Comparison of ENCODE assay signal across 1 cellular context in the genomic region with DNA sequence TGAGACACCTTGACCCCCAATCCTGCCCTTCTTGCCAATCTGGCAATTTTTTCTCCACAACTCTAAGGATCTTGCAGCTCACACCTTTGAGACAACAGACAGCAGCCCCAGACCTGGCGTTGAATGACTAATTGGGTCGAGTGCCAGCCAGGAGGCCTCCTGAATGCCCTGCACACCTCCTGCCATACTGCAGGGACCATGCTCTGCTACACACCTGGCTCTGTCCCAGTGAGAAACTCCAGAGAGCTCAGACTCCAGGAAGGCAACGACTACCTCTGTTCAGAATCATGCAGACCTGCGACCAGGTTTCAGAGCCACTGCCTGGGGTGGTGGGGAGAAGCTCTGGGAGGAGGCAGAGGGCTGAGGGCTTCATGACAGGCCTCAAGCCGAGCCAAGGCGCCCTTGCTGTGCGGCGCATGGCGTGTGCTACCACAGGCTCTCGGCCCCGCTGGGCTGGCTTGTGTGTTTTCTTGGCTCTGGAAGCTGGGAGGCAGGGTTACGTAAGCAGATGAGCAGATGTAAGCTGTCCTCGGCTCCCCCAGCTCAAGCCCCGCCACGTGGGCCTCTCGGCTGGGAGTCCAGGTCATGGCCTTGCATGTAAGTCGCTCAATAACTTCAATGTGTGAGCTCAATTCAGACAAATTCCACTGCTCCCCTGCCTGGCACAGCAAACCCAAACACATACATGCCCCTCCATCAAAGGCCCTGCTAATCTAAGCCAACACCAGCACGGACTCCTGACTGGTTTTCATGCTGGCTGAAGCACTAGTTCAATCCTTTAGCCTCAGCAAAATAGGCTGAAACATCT.
TF ChIP-seq lines count a peak whose summit lies in the region.

No MANE protein-coding gene starts in this region.

TF ChIP-seq in HepG2, 621 proteins besides CTCF, POLR2A, EP300 and RAD21 (continued from another document and continues in another):
- TF ChIP-seq, protein P1, sequence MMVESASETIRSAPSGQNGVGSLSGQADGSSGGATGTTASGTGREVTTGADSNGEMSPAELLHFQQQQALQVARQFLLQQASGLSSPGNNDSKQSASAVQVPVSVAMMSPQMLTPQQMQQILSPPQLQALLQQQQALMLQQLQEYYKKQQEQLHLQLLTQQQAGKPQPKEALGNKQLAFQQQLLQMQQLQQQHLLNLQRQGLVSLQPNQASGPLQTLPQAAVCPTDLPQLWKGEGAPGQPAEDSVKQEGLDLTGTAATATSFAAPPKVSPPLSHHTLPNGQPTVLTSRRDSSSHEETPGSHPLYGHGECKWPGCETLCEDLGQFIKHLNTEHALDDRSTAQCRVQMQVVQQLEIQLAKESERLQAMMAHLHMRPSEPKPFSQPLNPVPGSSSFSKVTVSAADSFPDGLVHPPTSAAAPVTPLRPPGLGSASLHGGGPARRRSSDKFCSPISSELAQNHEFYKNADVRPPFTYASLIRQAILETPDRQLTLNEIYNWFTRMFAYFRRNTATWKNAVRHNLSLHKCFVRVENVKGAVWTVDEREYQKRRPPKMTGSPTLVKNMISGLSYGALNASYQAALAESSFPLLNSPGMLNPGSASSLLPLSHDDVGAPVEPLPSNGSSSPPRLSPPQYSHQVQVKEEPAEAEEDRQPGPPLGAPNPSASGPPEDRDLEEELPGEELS (CRISPR knock-in tag; IDR thresholded peaks at IDR 0.05): peak; percentile 61; the same call in 1 of the 2 replicates
- TF ChIP-seq ZNF280B (CRISPR knock-in tag; IDR thresholded peaks at IDR 0.05; ENCODE audit: borderline replicate concordance) (0 out of 2 replicates have a peak, but pooled peaks have one; percentile 25), ZNF431 (CRISPR knock-in tag; IDR thresholded peaks at IDR 0.05; ENCODE audit: borderline replicate concordance, low read depth) (peak; percentile 95), ESRRA (CRISPR knock-in tag; IDR thresholded peaks at IDR 0.05; ENCODE audit: low read depth) (peak; percentile 85), ZNF704 (CRISPR knock-in tag; IDR thresholded peaks at IDR 0.05; ENCODE audit: borderline replicate concordance) (0 out of 2 replicates have a peak, but pooled peaks have one; percentile 69), KLF12 (CRISPR knock-in tag; IDR thresholded peaks at IDR 0.05; ENCODE audit: borderline replicate concordance) (no peak), TOPORS (CRISPR knock-in tag; IDR thresholded peaks at IDR 0.05) (no peak), ZNF644 (CRISPR knock-in tag; IDR thresholded peaks at IDR 0.05; ENCODE audit: low read depth) (peak; percentile 77), MYC (CRISPR knock-in tag; IDR thresholded peaks at IDR 0.05; ENCODE audit: borderline replicate concordance) (peak; percentile 99), MXI1 (IDR thresholded peaks at IDR 0.05; ENCODE audit: borderline replicate concordance, low read depth, low read length) (peak; percentile 94; the same call in 1 of the 3 replicates), ZNF331 (CRISPR knock-in tag; IDR thresholded peaks at IDR 0.05) (peak; percentile 99), ZNF337 (CRISPR knock-in tag; IDR thresholded peaks at IDR 0.05; ENCODE audit: borderline replicate concordance, low read depth) (peak; percentile 53; the same call in 1 of the 2 replicates), ZNF274 (CRISPR knock-in tag; IDR thresholded peaks at IDR 0.05) (no peak; the same call in 1 of the 2 replicates), ZNF891 (CRISPR knock-in tag; IDR thresholded peaks at IDR 0.05) (peak; percentile 78; the same call in 1 of the 2 replicates), ZFP1 (CRISPR knock-in tag; IDR thresholded peaks at IDR 0.05) (no peak), TOE1 (CRISPR knock-in tag; IDR thresholded peaks at IDR 0.05) (peak; percentile 82; the same call in 1 of the 2 replicates), ZNF550 (CRISPR knock-in tag; IDR thresholded peaks at IDR 0.05; ENCODE audit: borderline replicate concordance) (0 out of 2 replicates have a peak, but pooled peaks have one; percentile 31), ZNF619 (CRISPR knock-in tag; IDR thresholded peaks at IDR 0.05) (peak; percentile 79; the same call in 1 of the 2 replicates), TEAD3 (CRISPR knock-in tag; optimal IDR thresholded peaks at IDR 0.05; ENCODE audit: borderline replicate concordance) (peak; percentile 89), ZNF33B (CRISPR knock-in tag; IDR thresholded peaks at IDR 0.05) (peak; percentile 69; the same call in 1 of the 2 replicates), PATZ1 (CRISPR knock-in tag; IDR thresholded peaks at IDR 0.05) (peak; percentile 91), ATF1 (CRISPR knock-in tag; IDR thresholded peaks at IDR 0.05) (no peak; the same call in 1 of the 2 replicates), ZKSCAN5 (CRISPR knock-in tag; IDR thresholded peaks at IDR 0.05) (no peak), NFKB2 (CRISPR knock-in tag; IDR thresholded peaks at IDR 0.05; ENCODE audit: borderline replicate concordance) (peak; percentile 85; the same call in 1 of the 2 replicates), SMYD3 (CRISPR knock-in tag; IDR thresholded peaks at IDR 0.05) (no peak), ZNF496 (CRISPR knock-in tag; IDR thresholded peaks at IDR 0.05; ENCODE audit: insufficient replicate concordance) (no peak), TCF7 (IDR thresholded peaks at IDR 0.05; ENCODE audit: low read depth) (0 out of 2 replicates have a peak, but pooled peaks have one; percentile 11), ZNF775 (CRISPR knock-in tag; IDR thresholded peaks at IDR 0.05; ENCODE audit: borderline replicate concordance) (peak; percentile 60; the same call in 1 of the 2 replicates), NCOA1 (CRISPR knock-in tag; IDR thresholded peaks at IDR 0.05) (peak; percentile 58; the same call in 1 of the 2 replicates), TMF1 (CRISPR knock-in tag; IDR thresholded peaks at IDR 0.05; ENCODE audit: low read depth) (peak; percentile 78; the same call in 1 of the 2 replicates), MYNN (CRISPR knock-in tag; IDR thresholded peaks at IDR 0.05; ENCODE audit: low read depth) (no peak)
- TF ChIP-seq, protein P2, sequence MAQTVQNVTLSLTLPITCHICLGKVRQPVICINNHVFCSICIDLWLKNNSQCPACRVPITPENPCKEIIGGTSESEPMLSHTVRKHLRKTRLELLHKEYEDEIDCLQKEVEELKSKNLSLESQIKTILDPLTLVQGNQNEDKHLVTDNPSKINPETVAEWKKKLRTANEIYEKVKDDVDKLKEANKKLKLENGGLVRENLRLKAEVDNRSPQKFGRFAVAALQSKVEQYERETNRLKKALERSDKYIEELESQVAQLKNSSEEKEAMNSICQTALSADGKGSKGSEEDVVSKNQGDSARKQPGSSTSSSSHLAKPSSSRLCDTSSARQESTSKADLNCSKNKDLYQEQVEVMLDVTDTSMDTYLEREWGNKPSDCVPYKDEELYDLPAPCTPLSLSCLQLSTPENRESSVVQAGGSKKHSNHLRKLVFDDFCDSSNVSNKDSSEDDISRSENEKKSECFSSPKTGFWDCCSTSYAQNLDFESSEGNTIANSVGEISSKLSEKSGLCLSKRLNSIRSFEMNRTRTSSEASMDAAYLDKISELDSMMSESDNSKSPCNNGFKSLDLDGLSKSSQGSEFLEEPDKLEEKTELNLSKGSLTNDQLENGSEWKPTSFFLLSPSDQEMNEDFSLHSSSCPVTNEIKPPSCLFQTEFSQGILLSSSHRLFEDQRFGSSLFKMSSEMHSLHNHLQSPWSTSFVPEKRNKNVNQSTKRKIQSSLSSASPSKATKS (CRISPR knock-in tag; IDR thresholded peaks at IDR 0.05): no peak
- TF ChIP-seq, protein P3, sequence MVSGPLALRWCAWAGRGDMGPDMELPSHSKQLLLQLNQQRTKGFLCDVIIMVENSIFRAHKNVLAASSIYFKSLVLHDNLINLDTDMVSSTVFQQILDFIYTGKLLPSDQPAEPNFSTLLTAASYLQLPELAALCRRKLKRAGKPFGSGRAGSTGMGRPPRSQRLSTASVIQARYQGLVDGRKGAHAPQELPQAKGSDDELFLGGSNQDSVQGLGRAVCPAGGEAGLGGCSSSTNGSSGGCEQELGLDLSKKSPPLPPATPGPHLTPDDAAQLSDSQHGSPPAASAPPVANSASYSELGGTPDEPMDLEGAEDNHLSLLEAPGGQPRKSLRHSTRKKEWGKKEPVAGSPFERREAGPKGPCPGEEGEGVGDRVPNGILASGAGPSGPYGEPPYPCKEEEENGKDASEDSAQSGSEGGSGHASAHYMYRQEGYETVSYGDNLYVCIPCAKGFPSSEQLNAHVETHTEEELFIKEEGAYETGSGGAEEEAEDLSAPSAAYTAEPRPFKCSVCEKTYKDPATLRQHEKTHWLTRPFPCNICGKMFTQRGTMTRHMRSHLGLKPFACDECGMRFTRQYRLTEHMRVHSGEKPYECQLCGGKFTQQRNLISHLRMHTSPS (CRISPR knock-in tag; IDR thresholded peaks at IDR 0.05; ENCODE audit: low read depth): peak; percentile 91
- TF ChIP-seq, protein P4, sequence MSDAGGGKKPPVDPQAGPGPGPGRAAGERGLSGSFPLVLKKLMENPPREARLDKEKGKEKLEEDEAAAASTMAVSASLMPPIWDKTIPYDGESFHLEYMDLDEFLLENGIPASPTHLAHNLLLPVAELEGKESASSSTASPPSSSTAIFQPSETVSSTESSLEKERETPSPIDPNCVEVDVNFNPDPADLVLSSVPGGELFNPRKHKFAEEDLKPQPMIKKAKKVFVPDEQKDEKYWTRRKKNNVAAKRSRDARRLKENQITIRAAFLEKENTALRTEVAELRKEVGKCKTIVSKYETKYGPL (CRISPR knock-in tag; IDR thresholded peaks at IDR 0.05): peak; percentile 87; the same call in 1 of the 2 replicates
- TF ChIP-seq, protein P5, sequence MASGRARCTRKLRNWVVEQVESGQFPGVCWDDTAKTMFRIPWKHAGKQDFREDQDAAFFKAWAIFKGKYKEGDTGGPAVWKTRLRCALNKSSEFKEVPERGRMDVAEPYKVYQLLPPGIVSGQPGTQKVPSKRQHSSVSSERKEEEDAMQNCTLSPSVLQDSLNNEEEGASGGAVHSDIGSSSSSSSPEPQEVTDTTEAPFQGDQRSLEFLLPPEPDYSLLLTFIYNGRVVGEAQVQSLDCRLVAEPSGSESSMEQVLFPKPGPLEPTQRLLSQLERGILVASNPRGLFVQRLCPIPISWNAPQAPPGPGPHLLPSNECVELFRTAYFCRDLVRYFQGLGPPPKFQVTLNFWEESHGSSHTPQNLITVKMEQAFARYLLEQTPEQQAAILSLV (CRISPR knock-in tag; IDR thresholded peaks at IDR 0.05; ENCODE audit: borderline replicate concordance): peak; percentile 75; the same call in 1 of the 2 replicates
- TF ChIP-seq, protein P6, sequence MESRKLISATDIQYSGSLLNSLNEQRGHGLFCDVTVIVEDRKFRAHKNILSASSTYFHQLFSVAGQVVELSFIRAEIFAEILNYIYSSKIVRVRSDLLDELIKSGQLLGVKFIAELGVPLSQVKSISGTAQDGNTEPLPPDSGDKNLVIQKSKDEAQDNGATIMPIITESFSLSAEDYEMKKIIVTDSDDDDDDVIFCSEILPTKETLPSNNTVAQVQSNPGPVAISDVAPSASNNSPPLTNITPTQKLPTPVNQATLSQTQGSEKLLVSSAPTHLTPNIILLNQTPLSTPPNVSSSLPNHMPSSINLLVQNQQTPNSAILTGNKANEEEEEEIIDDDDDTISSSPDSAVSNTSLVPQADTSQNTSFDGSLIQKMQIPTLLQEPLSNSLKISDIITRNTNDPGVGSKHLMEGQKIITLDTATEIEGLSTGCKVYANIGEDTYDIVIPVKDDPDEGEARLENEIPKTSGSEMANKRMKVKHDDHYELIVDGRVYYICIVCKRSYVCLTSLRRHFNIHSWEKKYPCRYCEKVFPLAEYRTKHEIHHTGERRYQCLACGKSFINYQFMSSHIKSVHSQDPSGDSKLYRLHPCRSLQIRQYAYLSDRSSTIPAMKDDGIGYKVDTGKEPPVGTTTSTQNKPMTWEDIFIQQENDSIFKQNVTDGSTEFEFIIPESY (CRISPR knock-in tag; IDR thresholded peaks at IDR 0.05): peak; percentile 64
